Comparison of ENCODE assay signal across 1 cellular context in the genomic region with DNA sequence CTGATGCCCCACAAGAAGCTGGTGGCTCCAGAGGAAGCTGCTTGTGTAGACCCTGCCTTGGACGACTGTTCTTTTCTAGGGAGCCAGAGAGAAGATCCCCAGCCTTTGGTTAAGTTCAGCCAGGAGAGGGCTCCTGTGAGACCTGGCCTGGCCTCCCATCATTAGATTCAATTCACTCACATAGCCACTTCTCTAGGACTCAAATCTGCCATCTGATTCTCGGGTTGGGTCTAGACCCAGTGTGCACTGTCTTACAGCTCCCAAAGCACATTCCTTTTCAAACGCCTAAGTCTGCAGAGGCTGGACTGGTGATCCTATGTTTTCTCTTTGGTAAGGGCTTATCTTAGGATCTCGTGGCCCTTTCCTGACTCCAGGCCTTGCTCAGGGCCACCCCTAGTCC.
TF ChIP-seq lines count a peak whose summit lies in the region.

No MANE protein-coding gene starts in this region.

TF ChIP-seq in IMR-90, 13 proteins besides CTCF, POLR2A, EP300 and RAD21 (continued from another document):
- TF ChIP-seq, protein P1, sequence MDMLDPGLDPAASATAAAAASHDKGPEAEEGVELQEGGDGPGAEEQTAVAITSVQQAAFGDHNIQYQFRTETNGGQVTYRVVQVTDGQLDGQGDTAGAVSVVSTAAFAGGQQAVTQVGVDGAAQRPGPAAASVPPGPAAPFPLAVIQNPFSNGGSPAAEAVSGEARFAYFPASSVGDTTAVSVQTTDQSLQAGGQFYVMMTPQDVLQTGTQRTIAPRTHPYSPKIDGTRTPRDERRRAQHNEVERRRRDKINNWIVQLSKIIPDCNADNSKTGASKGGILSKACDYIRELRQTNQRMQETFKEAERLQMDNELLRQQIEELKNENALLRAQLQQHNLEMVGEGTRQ (IDR thresholded peaks at IDR 0.05; ENCODE audit: low read depth, low read length), result no peak
